ENCODE assay signal across 36 cellular contexts in genomic region chr5:40511801-40512200, GRCh38.
DNase-seq lines count a peak whose midpoint lies in the region; ATAC-seq, FAIRE-seq and TF ChIP-seq lines count a peak whose summit lies in the region.
"Had no signal": no experiment of that assay in that cellular context is flagged by ENCODE, and none has a peak within 500 bp of the region (broad histone marks: within the 10 kb centered on the region; RNA-seq: fewer than 3 reads in every experiment).

No MANE protein-coding gene starts in this region.

- H3K9me2 ChIP-seq in neural cell (ENCODE audit: insufficient read depth, low read length), result no peaks in the 10 kb centered on the region

- POLR2A ChIA-PET in HEK293T (lab: Yijun Ruan, JAX) (no interaction called here), K562 (lab: Yijun Ruan, JAX) (no interaction called here), HepG2 (lab: Yijun Ruan, JAX) (no interaction called here)

- TF ChIP-seq EP300 in K562 (IDR thresholded peaks at IDR 0.05; ENCODE audit: low read length) (no peak), neural cell (conservative IDR thresholded peaks at IDR 0.05; ENCODE audit: poor library complexity, severe bottlenecking) (peak; percentile 74), HepG2 (IDR thresholded peaks at IDR 0.05; ENCODE audit: low read depth in 2 of 2, low read length in 2 of 2) (no peak), HepG2 (CRISPR knock-in tag; IDR thresholded peaks at IDR 0.05; ENCODE audit: borderline replicate concordance) (no peak)

- H3F3A ChIP-seq in neural cell (ENCODE audit: insufficient read depth, low read length, poor library complexity, severe bottlenecking), result no peaks in the 10 kb centered on the region

- 0% methylated on average over 1 of the region's 1 CpG for WGBS in K562 (ENCODE audit: insufficient coverage, low coverage, missing lambda C conversion rate)
- WGBS in HepG2 (ENCODE audit: low lambda C conversion rate), result 70% methylated on average over 1 of the region's 1 CpG

- H3K27me3 Mint-ChIP-seq in central memory CD8-positive, alpha-beta T cell, result no peaks in the 10 kb centered on the region
- H3K27me3 Mint-ChIP-seq: B cell; CD4-positive, alpha-beta memory T cell; CD4-positive, alpha-beta T cell; CD4-positive, CD25-positive, alpha-beta regulatory T cell; CD8-positive, alpha-beta memory T cell had no signal

- H3K79me2 ChIP-seq in K562 (ENCODE audit: control insufficient read depth, insufficient read depth, low read length), result no peaks in the 10 kb centered on the region
- no peaks in the 10 kb centered on the region for H3K79me2 ChIP-seq in neural cell (replicated peaks; ENCODE audit: insufficient read depth, low read length)
- H3K79me2 ChIP-seq in HepG2 (ENCODE audit: insufficient read depth, low read length), result no peaks in the 10 kb centered on the region

- no peak overlapping the region for H3K4me3 Mint-ChIP-seq in central memory CD8-positive, alpha-beta T cell
- H3K4me3 Mint-ChIP-seq: B cell; CD14-positive monocyte; CD4-positive, alpha-beta memory T cell; CD4-positive, alpha-beta T cell; CD4-positive, CD25-positive, alpha-beta regulatory T cell; CD8-positive, alpha-beta memory T cell; CD8-positive, alpha-beta T cell had no signal

- H3K27me3 ChIP-seq in K562 (ENCODE audit: control insufficient read depth in 2 of 2, insufficient read depth in 2 of 2, low read length in 2 of 2) (no peaks in the 10 kb centered on the region), neural cell (ENCODE audit: insufficient read depth, low read depth, low read length) (no peaks in the 10 kb centered on the region), HepG2 (ENCODE audit: control insufficient read depth in 1 of 2, insufficient read depth in 2 of 2, low read length in 2 of 2) (no peaks in the 10 kb centered on the region; a peak in 1 of 5 replicates)
- H3K27me3 ChIP-seq: BE2C; BLaER1; BLaER1 treated with 17β-estradiol and CSF1 and Interleukin-3, amounts not matched to agents 10 nM and 100 nM had no signal

- intact Hi-C loops in K562 (cut with micrococcal nuclease), result no loop called here
- intact Hi-C loops in HepG2 (cut with micrococcal nuclease; ENCODE audit: unreplicated experiment), result no loop called here

- H3K9ac ChIP-seq in K562 (ENCODE audit: insufficient read depth in 1 of 2, low read depth in 2 of 2, low read length in 2 of 2), result no peak overlapping the region
- no peak overlapping the region for H3K9ac ChIP-seq in neural cell (ENCODE audit: low read length)
- no peak overlapping the region for H3K9ac ChIP-seq in HepG2 (ENCODE audit: insufficient read depth, low read depth, low read length)
- H3K9ac ChIP-seq: BLaER1; BLaER1 treated with 17β-estradiol and CSF1 and Interleukin-3, amounts not matched to agents 10 nM and 100 nM had no signal

- H2AFZ ChIP-seq in K562 (ENCODE audit: low read depth, low read length), result no peak overlapping the region
- H2AFZ ChIP-seq in neural cell (ENCODE audit: low read depth, low read length), result no peak overlapping the region
- no peak overlapping the region for H2AFZ ChIP-seq in HepG2 (ENCODE audit: low read length)

- no peaks in the 10 kb centered on the region for H3K9me3 Mint-ChIP-seq in central memory CD8-positive, alpha-beta T cell
- H3K9me3 Mint-ChIP-seq: CD4-positive, alpha-beta memory T cell; CD4-positive, alpha-beta T cell; CD8-positive, alpha-beta memory T cell; CD8-positive, alpha-beta T cell had no signal

- H3K27ac ChIP-seq in K562 (ENCODE audit: extremely low read depth, low read depth, low read length), result no peak overlapping the region
- H3K27ac ChIP-seq in neural cell (ENCODE audit: low read length), result no peak overlapping the region
- no peak overlapping the region for H3K27ac ChIP-seq in HepG2 (ENCODE audit: extremely low read length, insufficient read depth, low read length)
- H3K27ac ChIP-seq: 22Rv1; A549; BLaER1; BLaER1 treated with 17β-estradiol and CSF1 and Interleukin-3, amounts not matched to agents 10 nM and 100 nM; C4-2B had no signal

- FAIRE-seq in K562 (lab: Jason Lieb, UNC) (no peak), HepG2 (lab: Jason Lieb, UNC) (no peak)
- FAIRE-seq: A549, D721Med had no signal

- BruUV-seq in K562 (replicated peaks; lab: Mats Ljungman, UMichigan) (no TSS peak), HepG2 (replicated peaks; lab: Mats Ljungman, UMichigan) (no TSS peak)

- no peak overlapping the region for H3K4me3 ChIP-seq in K562
- peak overlapping the region; percentile 9 for H3K4me3 ChIP-seq in neural cell (ENCODE audit: low read length)
- no peak overlapping the region for H3K4me3 ChIP-seq in HepG2 (replicated peaks in 1 of 3; ENCODE audit: insufficient read depth in 1 of 3, low read depth in 2 of 3, low read length in 3 of 3)
- H3K4me3 ChIP-seq: A549; BLaER1; BLaER1 treated with 17β-estradiol and CSF1 and Interleukin-3, amounts not matched to agents 10 nM and 100 nM had no signal

- TF ChIP-seq RAD21 in K562 (CRISPR knock-in tag; conservative IDR thresholded peaks at IDR 0.05 in 1 of 2, IDR thresholded peaks at IDR 0.05 in 1 of 2), result no peak
- no peak for TF ChIP-seq RAD21 in neural cell (conservative IDR thresholded peaks at IDR 0.05)
- TF ChIP-seq RAD21 in HepG2 (CRISPR knock-in tag; IDR thresholded peaks at IDR 0.05), result no peak

- no peaks in the 10 kb centered on the region for H3K9me1 ChIP-seq in K562 (ENCODE audit: control insufficient read depth, insufficient read depth, low read length)

- peak overlapping the region; percentile 55 for H3K27ac Mint-ChIP-seq in central memory CD8-positive, alpha-beta T cell (ENCODE audit: low read depth)
- H3K27ac Mint-ChIP-seq: B cell; CD14-positive monocyte; CD4-positive, alpha-beta T cell; CD4-positive, CD25-positive, alpha-beta regulatory T cell; CD8-positive, alpha-beta memory T cell; CD8-positive, alpha-beta T cell had no signal

- no peak for TF ChIP-seq POLR2A in K562 (conservative IDR thresholded peaks at IDR 0.05)
- no peak for TF ChIP-seq POLR2A in HepG2 (IDR thresholded peaks at IDR 0.05; ENCODE audit: insufficient read depth in 1 of 2, low read depth in 2 of 2, low read length in 2 of 2)

- peaks cover 4% of the 10 kb centered on the region for H3K4me1 Mint-ChIP-seq in central memory CD8-positive, alpha-beta T cell

- CTCF ChIA-PET in HEK293T (lab: Yijun Ruan, JAX) (interaction anchor here (0.5 kb wide), 1 partner anchor 167 kb away, joined by 3 read pairs; no protein-coding TSS in a partner anchor), K562 (lab: Yijun Ruan, JAX; ENCODE audit: low intra/inter-chr PET ratio) (no interaction called here), HepG2 (lab: Yijun Ruan, JAX; ENCODE audit: low intra/inter-chr PET ratio, low total read pairs) (no interaction called here)

- DNase-seq in HEK293T (ENCODE audit: extremely low spot score), result no peak
- DNase-seq in K562 (ENCODE audit: extremely low read depth in 1 of 4, low spot score in 3 of 4), result no peak
- DNase-seq in central memory CD8-positive, alpha-beta T cell (ENCODE audit: low spot score in 2 of 2), result no peak
- no peak for DNase-seq in stimulated activated CD4-positive, alpha-beta T cell treated with anti-CD3 and anti-CD28 coated beads, Interleukin-4, amount 100 ng/mL, for 1 hour
- DNase-seq in HepG2 (ENCODE audit: low spot score), result no peak
- DNase-seq in hippocampal formation (lab: John Stamatoyannopoulos, UW), result no peak
- DNase-seq: 8988T; ACHN; AML-193; BE2C; C1 segment of cervical spinal cord; Caco-2; Calu3; CD4-positive, alpha-beta memory T cell; CD4-positive, alpha-beta T cell; CD4-positive, CD25-positive, alpha-beta regulatory T cell; CD8-positive, alpha-beta memory T cell; CD8-positive, alpha-beta T cell; COR-L47; DMS 273 treated with DMSO at 0.1 percent for 48 hours; DMS153; DMS53; DMS79; DMS79 treated with DMSO at 0.1 percent for 48 hours; DND-41; EL had no signal

- TF ChIP-seq CTCF in K562 (IDR thresholded peaks at IDR 0.05 in 2 of 3, conservative IDR thresholded peaks at IDR 0.05 in 1 of 3; ENCODE audit: insufficient read depth in 2 of 3, low read depth in 1 of 3, low read length in 3 of 3) (no peak), neural cell (IDR thresholded peaks at IDR 0.05; ENCODE audit: poor library complexity, severe bottlenecking) (no peak), HepG2 (CRISPR knock-in tag; IDR thresholded peaks at IDR 0.05) (no peak)

- H3K36me3 Mint-ChIP-seq in central memory CD8-positive, alpha-beta T cell (ENCODE audit: insufficient read depth), result no peaks in the 10 kb centered on the region
- H3K36me3 Mint-ChIP-seq: CD4-positive, alpha-beta memory T cell; CD4-positive, CD25-positive, alpha-beta regulatory T cell; CD8-positive, alpha-beta memory T cell; CD8-positive, alpha-beta T cell had no signal

- no peaks in the 10 kb centered on the region for H3K4me1 ChIP-seq in K562 (replicated peaks in 1 of 2; ENCODE audit: control insufficient read depth in 2 of 2, insufficient read depth in 2 of 2, low read length in 2 of 2)
- H3K4me1 ChIP-seq in HepG2 (ENCODE audit: insufficient read depth, low read length), result no peaks in the 10 kb centered on the region
- H3K4me1 ChIP-seq: A549, BE2C, Caco-2 had no signal

- no peak overlapping the region for H3K4me2 ChIP-seq in K562 (ENCODE audit: insufficient read depth, low read length)
- peak overlapping the region; percentile 4 for H3K4me2 ChIP-seq in neural cell (ENCODE audit: low read length)
- no peak overlapping the region for H3K4me2 ChIP-seq in HepG2 (ENCODE audit: low read depth, low read length)
- H3K4me2 ChIP-seq: A549, BLaER1 had no signal

- H3K36me3 ChIP-seq in K562 (ENCODE audit: control insufficient read depth, insufficient read depth, low read length) (no peaks in the 10 kb centered on the region), neural cell (ENCODE audit: insufficient read depth, low read length) (no peaks in the 10 kb centered on the region), HepG2 (replicated peaks in 1 of 2; ENCODE audit: control insufficient read depth in 1 of 2, insufficient read depth in 2 of 2, low read length in 2 of 2) (no peaks in the 10 kb centered on the region)
- H3K36me3 ChIP-seq: BE2C; BLaER1; BLaER1 treated with 17β-estradiol and CSF1 and Interleukin-3, amounts not matched to agents 10 nM and 100 nM had no signal

- no peak for ATAC-seq in K562
- ATAC-seq in central memory CD8-positive, alpha-beta T cell (replicated peaks; ENCODE audit: extremely low read depth, poor library complexity, severe bottlenecking), result no peak
- no peak for ATAC-seq in HepG2
- no peak for ATAC-seq in GM19023 (IDR thresholded peaks at IDR 0.05; ENCODE audit: unreplicated experiment)
- ATAC-seq: A549; CD8-positive, alpha-beta T cell had no signal

- no peaks in the 10 kb centered on the region for H4K20me1 ChIP-seq in K562 (replicated peaks; ENCODE audit: control insufficient read depth, insufficient read depth, low read length)
- no peaks in the 10 kb centered on the region for H4K20me1 ChIP-seq in neural cell (ENCODE audit: insufficient read depth)
- no peaks in the 10 kb centered on the region for H4K20me1 ChIP-seq in HepG2 (ENCODE audit: insufficient read depth, low read length)
- H4K20me1 ChIP-seq: BLaER1; BLaER1 treated with 17β-estradiol and CSF1 and Interleukin-3, amounts not matched to agents 10 nM and 100 nM had no signal

- in situ Hi-C loops in K562 (cut with MboI) (no loop called here), HepG2 (cut with HindIII; ENCODE audit: extremely low pct_ligation_motif_present, low pct_unique_long_range_greater_than_20kb) (no loop called here)

- H3K9me3 ChIP-seq in K562 (replicated peaks; ENCODE audit: control insufficient read depth, insufficient read depth, low read depth, low read length) (no peaks in the 10 kb centered on the region), neural cell (ENCODE audit: low read length) (no peaks in the 10 kb centered on the region), HepG2 (ENCODE audit: low read length) (no peaks in the 10 kb centered on the region)
- H3K9me3 ChIP-seq: A549, BE2C, BLaER1, Caco-2 had no signal
